ENCODE assay signal across 8 cellular contexts in genomic region chr14:87805315-87805723, GRCh38.
DNase-seq lines count a peak whose midpoint lies in the region; ATAC-seq and TF ChIP-seq lines count a peak whose summit lies in the region.

No MANE protein-coding gene starts in this region.

- no peak overlapping the region for H2AFZ ChIP-seq in OCI-LY3 (ENCODE audit: low read depth, low read length)

- intact Hi-C loops in Right ventricle myocardium superior (cut with DNase I) (loop anchor here (2.0 kb wide), 1 partner anchor 89 kb away; no protein-coding TSS in a partner anchor), cardiac septum (cut with DNase I) (loop anchor here (5.0 kb wide), 1 partner anchor 92 kb away; no protein-coding TSS in a partner anchor)

- no peak overlapping the region for H3K4me3 ChIP-seq in OCI-LY3 (ENCODE audit: low read length)

- H3K4me2 ChIP-seq in OCI-LY3 (ENCODE audit: low read length): no peak overlapping the region

- no peaks in the 10 kb centered on the region for H3K36me3 Mint-ChIP-seq in stimulated activated effector memory CD8-positive, alpha-beta T cell treated with anti-CD3 and anti-CD28 coated beads, Interleukin-12 subunit alpha, Interleukin-12 subunit beta, amount 100 ng/mL, for 72 hours

- H4K20me1 ChIP-seq in OCI-LY3 (ENCODE audit: insufficient read depth, low read length): no peaks in the 10 kb centered on the region

- no peak overlapping the region for H3K9ac ChIP-seq in OCI-LY3 (ENCODE audit: low read length)

- H3K4me1 ChIP-seq in OCI-LY3 (ENCODE audit: low read length): peaks cover 31% of the 10 kb centered on the region

- H3K9me3 ChIP-seq in OCI-LY3 (ENCODE audit: insufficient read depth, low read length): peaks cover 37% of the 10 kb centered on the region

- peaks cover 6% of the 10 kb centered on the region for H3K4me1 Mint-ChIP-seq in stimulated activated effector memory CD8-positive, alpha-beta T cell treated with anti-CD3 and anti-CD28 coated beads, Interleukin-12 subunit alpha, Interleukin-12 subunit beta, amount 100 ng/mL, for 72 hours

- DNase-seq in Right ventricle myocardium superior (peak; percentile 39), cardiac septum (ENCODE audit: low spot score) (no peak), islet precursor cell (peak; percentile 72)
- DNase-seq in activated naive CD8-positive, alpha-beta T cell treated with anti-CD3 and anti-CD28 coated beads, Interleukin-2, amount 50 U/mL, for 16 hours (ENCODE audit: low read depth, low spot score): peak; percentile 7
- DNase-seq in stimulated activated effector memory CD8-positive, alpha-beta T cell treated with anti-CD3 and anti-CD28 coated beads, Interleukin-12 subunit alpha, Interleukin-12 subunit beta, amount 100 ng/mL, for 72 hours (ENCODE audit: low spot score in 2 of 2): peak; percentile 46 to 78

- no peaks in the 10 kb centered on the region for H3K79me2 ChIP-seq in OCI-LY3 (ENCODE audit: low read length)

- H3K4me3 Mint-ChIP-seq in stimulated activated effector memory CD8-positive, alpha-beta T cell treated with anti-CD3 and anti-CD28 coated beads, Interleukin-12 subunit alpha, Interleukin-12 subunit beta, amount 100 ng/mL, for 72 hours: no peak overlapping the region

- no peaks in the 10 kb centered on the region for H3K27me3 ChIP-seq in OCI-LY3 (ENCODE audit: low read depth, low read length)

- H3K27ac ChIP-seq in OCI-LY3 (ENCODE audit: low read length): peak overlapping the region; percentile 90; the same call in 1 of the 2 replicates

- peak; percentile 57 for TF ChIP-seq CTCF in OCI-LY3 (IDR thresholded peaks at IDR 0.05; ENCODE audit: low read depth, low read length)

- ATAC-seq in Right ventricle myocardium superior (ENCODE audit: poor library complexity) (no peak), HG02852 (IDR thresholded peaks at IDR 0.05; ENCODE audit: unreplicated experiment) (peak; percentile 86), GM18909 (IDR thresholded peaks at IDR 0.05; ENCODE audit: poor library complexity, unreplicated experiment) (no peak)
- peak; percentile 71 for ATAC-seq in stimulated activated effector memory CD8-positive, alpha-beta T cell treated with anti-CD3 and anti-CD28 coated beads, Interleukin-12 subunit alpha, Interleukin-12 subunit beta, amount 100 ng/mL, for 72 hours

- no peaks in the 10 kb centered on the region for H3K9me3 Mint-ChIP-seq in stimulated activated effector memory CD8-positive, alpha-beta T cell treated with anti-CD3 and anti-CD28 coated beads, Interleukin-12 subunit alpha, Interleukin-12 subunit beta, amount 100 ng/mL, for 72 hours

- peaks cover 39% of the 10 kb centered on the region for H3K36me3 ChIP-seq in OCI-LY3 (replicated peaks; ENCODE audit: low read depth, low read length)

- H3K27ac Mint-ChIP-seq in stimulated activated effector memory CD8-positive, alpha-beta T cell treated with anti-CD3 and anti-CD28 coated beads, Interleukin-12 subunit alpha, Interleukin-12 subunit beta, amount 100 ng/mL, for 72 hours: no peak overlapping the region

Comparison
In these comparisons a context has a peak if more than half of its experiments do, and no peak if none do; other contexts are left out.
1. ATAC-seq: peak in HG02852 (single experiment) and stimulated activated effector memory CD8-positive, alpha-beta T cell treated with anti-CD3 and anti-CD28 coated beads, Interleukin-12 subunit alpha, Interleukin-12 subunit beta, amount 100 ng/mL, for 72 hours (single experiment); none in Right ventricle myocardium superior (single experiment) and GM18909 (single experiment).